ENCODE assay signal across 15 cellular contexts in the genomic region with DNA sequence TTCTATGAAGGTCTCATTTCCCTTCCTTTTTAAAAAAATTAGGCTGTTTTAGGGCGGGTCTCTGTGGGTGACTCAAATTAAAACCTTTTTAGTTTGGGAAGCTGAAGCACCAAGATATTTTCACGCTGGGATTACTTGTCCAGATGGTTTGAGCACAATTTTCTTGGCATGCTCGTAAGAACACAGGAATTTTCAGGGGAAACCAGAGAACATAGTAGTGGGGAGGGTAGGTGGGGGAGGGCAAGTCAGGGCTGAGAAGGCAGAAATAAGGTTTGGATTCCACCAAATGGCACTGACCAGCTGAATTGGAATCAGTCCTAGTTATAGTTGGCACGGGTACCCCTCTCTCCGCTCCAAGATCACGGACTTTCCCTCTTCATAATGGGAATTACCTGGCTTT.
DNase-seq lines count a peak whose midpoint lies in the region; ATAC-seq and TF ChIP-seq lines count a peak whose summit lies in the region.
"Had no signal": no experiment of that assay in that cellular context is flagged by ENCODE, and none has a peak within 500 bp of the region (broad histone marks: within the 10 kb centered on the region; RNA-seq: fewer than 3 reads in every experiment).

No MANE protein-coding gene starts in this region.

- H3K79me2 ChIP-seq in MM.1S (ENCODE audit: low read length): no peaks in the 10 kb centered on the region

- no peak overlapping the region for H3K9ac ChIP-seq in MM.1S (ENCODE audit: low read length)

- no peaks in the 10 kb centered on the region for H4K20me1 ChIP-seq in MM.1S (ENCODE audit: insufficient read depth, low read length)

- H3K4me3 Mint-ChIP-seq in natural killer cell: no peak overlapping the region

- no peaks in the 10 kb centered on the region for H3K4me1 ChIP-seq in MM.1S (ENCODE audit: low read length)

- no peaks in the 10 kb centered on the region for H3K27me3 ChIP-seq in MM.1S (replicated peaks; ENCODE audit: insufficient read depth, low read length)
- H3K27me3 ChIP-seq: tibial nerve had no signal

- H3K27ac ChIP-seq in MM.1S (ENCODE audit: low read length): no peak overlapping the region
- H3K27ac ChIP-seq: VCaP had no signal

- H3K27me3 Mint-ChIP-seq in natural killer cell (ENCODE audit: low read depth in 2 of 2): peaks cover 23 to 67% of the 10 kb centered on the region in 2 donors

- no peak for DNase-seq in left ventricle myocardium superior
- DNase-seq in Right ventricle myocardium superior: no peak
- peak; percentile 78 for DNase-seq in astrocyte of the hippocampus (ENCODE audit: low read depth, low spot score)
- DNase-seq in left lobe of liver (ENCODE audit: low spot score): peak; percentile 76
- DNase-seq in natural killer cell: no peak
- DNase-seq in central memory CD4-positive, alpha-beta T cell: no peak
- DNase-seq in mesenteric fat pad (ENCODE audit: low spot score): no peak
- no peak for DNase-seq in MM.1S
- DNase-seq: GOT3; NCI-H1694 treated with DMSO at 0.1 percent for 48 hours; NCI-H524 treated with DMSO at 0.1 percent for 48 hours; retina; stimulated activated CD4-positive, alpha-beta T cell treated with anti-CD3 and anti-CD28 coated beads, Interleukin-4, amount 100 ng/mL, for 1 hour had no signal

- TF ChIP-seq CTCF in natural killer cell (IDR thresholded peaks at IDR 0.05) (no peak), MM.1S (IDR thresholded peaks at IDR 0.05; ENCODE audit: low read length) (no peak)

- intact Hi-C loops in left ventricle myocardium superior (cut with micrococcal nuclease) (no loop called here), Right ventricle myocardium superior (cut with DNase I) (no loop called here), natural killer cell (cut with micrococcal nuclease) (no loop called here)

- H3K27ac Mint-ChIP-seq in natural killer cell: no peak overlapping the region

- no peak overlapping the region for H2AFZ ChIP-seq in MM.1S (ENCODE audit: low read length)

- peak; percentile 22 for ATAC-seq in left ventricle myocardium superior
- no peak for ATAC-seq in Right ventricle myocardium superior (ENCODE audit: poor library complexity)
- peak; percentile 95 for ATAC-seq in left lobe of liver
- no peak for ATAC-seq in natural killer cell

- no peaks in the 10 kb centered on the region for H3K9me3 Mint-ChIP-seq in natural killer cell

- H3K9me2 ChIP-seq in MM.1S (replicated peaks; ENCODE audit: insufficient read depth, low read length): no peaks in the 10 kb centered on the region

- H3K9me3 ChIP-seq in MM.1S (replicated peaks; ENCODE audit: insufficient read depth, low read length): no peaks in the 10 kb centered on the region
- H3K9me3 ChIP-seq: tibial nerve had no signal

- H3K4me3 ChIP-seq in MM.1S (ENCODE audit: low read length): no peak overlapping the region
- H3K4me3 ChIP-seq: tibial nerve had no signal

- no peaks in the 10 kb centered on the region for H3K36me3 Mint-ChIP-seq in natural killer cell

- H3F3A ChIP-seq in MM.1S (ENCODE audit: insufficient read depth, low read length): no peaks in the 10 kb centered on the region

- no peaks in the 10 kb centered on the region for H3K4me1 Mint-ChIP-seq in natural killer cell

- no peaks in the 10 kb centered on the region for H3K36me3 ChIP-seq in MM.1S (replicated peaks; ENCODE audit: insufficient read depth, low read length)
- H3K36me3 ChIP-seq: tibial nerve had no signal

- H3K4me2 ChIP-seq in MM.1S (ENCODE audit: low read depth, low read length): no peak overlapping the region

Comparison
In these comparisons a context has a peak if more than half of its experiments do, and no peak if none do; other contexts are left out.
1. ATAC-seq: peak in left ventricle myocardium superior (single experiment) and left lobe of liver (single experiment); none in Right ventricle myocardium superior (single experiment) and natural killer cell (0 of 3).
2. DNase-seq: peak in astrocyte of the hippocampus (single experiment) and left lobe of liver (single experiment); none in left ventricle myocardium superior (single experiment), Right ventricle myocardium superior (single experiment), natural killer cell (single experiment), central memory CD4-positive, alpha-beta T cell (single experiment), mesenteric fat pad (single experiment) and MM.1S (single experiment).